20 cellular contexts compared by ENCODE assay signal in genomic region chr17:77526728-77527355, GRCh38.
DNase-seq lines count a peak whose midpoint lies in the region; ATAC-seq, FAIRE-seq and TF ChIP-seq lines count a peak whose summit lies in the region.
"Had no signal": no experiment of that assay in that cellular context is flagged by ENCODE, and none has a peak within 500 bp of the region (broad histone marks: within the 10 kb centered on the region; RNA-seq: fewer than 3 reads in every experiment).

No MANE protein-coding gene starts in this region.

- no peaks in the 10 kb centered on the region for H3K9me2 ChIP-seq in Karpas-422 (replicated peaks; ENCODE audit: insufficient read depth, low read length)

- no peak overlapping the region for H3K18ac ChIP-seq in H1 (ENCODE audit: extremely low read depth, low read length)

- H2BK20ac ChIP-seq in H1 (ENCODE audit: low read length), result no peak overlapping the region

- H2BK120ac ChIP-seq in H1 (replicated peaks; ENCODE audit: low read depth, low read length), result no peak overlapping the region

- no peak for TF ChIP-seq CTCF in H1 (IDR thresholded peaks at IDR 0.05; ENCODE audit: control extremely low read depth in 1 of 3, insufficient read depth in 1 of 3, low read depth in 1 of 3, low read length in 3 of 3)

- H3K36me3 ChIP-seq in H1 (ENCODE audit: control insufficient read depth in 2 of 4, insufficient read depth in 4 of 4, low read length in 3 of 4) (no peaks in the 10 kb centered on the region), Karpas-422 (ENCODE audit: insufficient read depth, low read length) (no peaks in the 10 kb centered on the region)
- H3K36me3 ChIP-seq: esophagus muscularis mucosa, heart right ventricle, SJCRH30, thoracic aorta had no signal

- H3K4me1 Mint-ChIP-seq in stimulated activated effector memory CD8-positive, alpha-beta T cell treated with anti-CD3 and anti-CD28 coated beads, Interleukin-12 subunit alpha, Interleukin-12 subunit beta, amount 100 ng/mL, for 72 hours, result no peaks in the 10 kb centered on the region
- H3K4me1 Mint-ChIP-seq: activated CD4-positive, alpha-beta T cell treated with anti-CD3 and anti-CD28 coated beads for 36 hours had no signal

- H3K4me1 ChIP-seq in H1 (replicated peaks in 1 of 4; ENCODE audit: control insufficient read depth in 3 of 4, insufficient read depth in 4 of 4, low read length in 3 of 4) (peaks cover 0 to 3% (median 0%) of the 10 kb centered on the region in 4 experiments; a peak in 2 of 7 replicates), Karpas-422 (ENCODE audit: low read length) (no peaks in the 10 kb centered on the region)
- H3K4me1 ChIP-seq: SJCRH30 had no signal

- H3K4me3 Mint-ChIP-seq in stimulated activated effector memory CD8-positive, alpha-beta T cell treated with anti-CD3 and anti-CD28 coated beads, Interleukin-12 subunit alpha, Interleukin-12 subunit beta, amount 100 ng/mL, for 72 hours, result no peak overlapping the region
- H3K4me3 Mint-ChIP-seq: activated CD4-positive, alpha-beta T cell treated with anti-CD3 and anti-CD28 coated beads for 36 hours; CD8-positive, alpha-beta memory T cell had no signal

- H3K14ac ChIP-seq in H1 (ENCODE audit: insufficient read length), result no peak overlapping the region

- peaks cover 7 to 13% of the 10 kb centered on the region in 2 experiments; a peak in 2 of 4 replicates for H3K9me3 ChIP-seq in H1 (ENCODE audit: insufficient read depth in 2 of 2, low read depth in 1 of 2, low read length in 1 of 2)
- H3K9me3 ChIP-seq in Karpas-422 (ENCODE audit: low read length), result no peaks in the 10 kb centered on the region
- H3K9me3 ChIP-seq: esophagus muscularis mucosa, heart right ventricle, thoracic aorta had no signal

- H3K23me2 ChIP-seq in H1 (ENCODE audit: low read depth, low read length), result peaks cover 9% of the 10 kb centered on the region; the same call in 1 of the 2 replicates

- no peak overlapping the region for H3K27ac ChIP-seq in H1 (ENCODE audit: low read depth, low read length)
- no peak overlapping the region for H3K27ac ChIP-seq in Karpas-422 (ENCODE audit: low read length)
- H3K27ac ChIP-seq: esophagus muscularis mucosa, heart right ventricle, KMS-11, SJCRH30, thoracic aorta had no signal

- no peak overlapping the region for H2AFZ ChIP-seq in H1 (ENCODE audit: low read length)
- H2AFZ ChIP-seq in Karpas-422 (ENCODE audit: low read length), result no peak overlapping the region

- H4K5ac ChIP-seq in H1 (ENCODE audit: insufficient read length, low read depth, low read length), result no peak overlapping the region

- FAIRE-seq in H1 (lab: Jason Lieb, UNC), result no peak
- FAIRE-seq: A204.1, colon, GM12892 had no signal

- H3K4me2 ChIP-seq in H1 (ENCODE audit: insufficient read depth in 1 of 2, low read depth in 2 of 2, low read length in 2 of 2) (no peak overlapping the region), Karpas-422 (ENCODE audit: low read depth, low read length, poor library complexity, severe bottlenecking) (no peak overlapping the region)
- H3K4me2 ChIP-seq: KMS-11 had no signal

- H3K79me1 ChIP-seq in H1 (ENCODE audit: low read depth, low read length), result no peaks in the 10 kb centered on the region

- no peak overlapping the region for H2BK15ac ChIP-seq in H1 (ENCODE audit: low read length)

- H4K91ac ChIP-seq in H1 (replicated peaks; ENCODE audit: insufficient read length, low read length), result no peak overlapping the region

- no peaks in the 10 kb centered on the region for H4K20me1 ChIP-seq in H1 (replicated peaks in 1 of 2; ENCODE audit: control insufficient read depth in 1 of 2, insufficient read depth in 2 of 2, low read length in 2 of 2)
- no peaks in the 10 kb centered on the region for H4K20me1 ChIP-seq in Karpas-422 (ENCODE audit: insufficient read depth, low read depth, low read length)

- no peak overlapping the region for H2BK12ac ChIP-seq in H1 (ENCODE audit: low read depth, low read length)

- DNase-seq in activated T-cell treated with anti-CD3 and anti-CD28 coated beads, Interleukin-2, amount 50 U/mL, for 1 hour, result peak; percentile 7
- DNase-seq in activated T-cell treated with anti-CD3 and anti-CD28 coated beads, Interleukin-2, amount 50 U/mL, for 48 hours, result no peak
- peak; percentile 81 to 82 for DNase-seq in NCI-H446 (lab: John Stamatoyannopoulos, UW)
- DNase-seq in H1 (ENCODE audit: low read depth in 1 of 2, low spot score in 2 of 2), result no peak
- no peak for DNase-seq in stimulated activated effector memory CD8-positive, alpha-beta T cell treated with anti-CD3 and anti-CD28 coated beads, Interleukin-12 subunit alpha, Interleukin-12 subunit beta, amount 100 ng/mL, for 72 hours (ENCODE audit: low spot score in 2 of 2)
- no peak for DNase-seq in NCI-H1417 treated with DMSO at 0.1 percent for 48 hours (lab: John Stamatoyannopoulos, UW)
- DNase-seq in Karpas-422, result no peak
- DNase-seq: activated CD4-positive, alpha-beta T cell treated with anti-CD3 and anti-CD28 coated beads for 36 hours; activated T-cell treated with anti-CD3 and anti-CD28 coated beads for 4 hours; CD8-positive, alpha-beta memory T cell; heart right ventricle; NCI-H2107; SJCRH30 had no signal

- H3K9ac ChIP-seq in H1 (replicated peaks in 1 of 4; ENCODE audit: extremely low read depth in 1 of 4, low read depth in 3 of 4, low read length in 3 of 4) (no peak overlapping the region), Karpas-422 (ENCODE audit: low read length) (no peak overlapping the region)
- H3K9ac ChIP-seq: KMS-11 had no signal

- H3K4me3 ChIP-seq in H1 (ENCODE audit: extremely low read depth in 1 of 4, insufficient read depth in 2 of 4, low read depth in 3 of 4, low read length in 4 of 4) (no peak overlapping the region), Karpas-422 (ENCODE audit: low read length) (no peak overlapping the region)
- H3K4me3 ChIP-seq: esophagus muscularis mucosa, heart right ventricle, SJCRH30, thoracic aorta had no signal

- no peak overlapping the region for H2AK5ac ChIP-seq in H1 (ENCODE audit: low read depth, low read length)

- no peaks in the 10 kb centered on the region for H3K79me2 ChIP-seq in H1 (ENCODE audit: control insufficient read depth in 1 of 2, insufficient read depth in 2 of 2, low read length in 2 of 2)
- H3K79me2 ChIP-seq in Karpas-422 (ENCODE audit: low read length), result no peaks in the 10 kb centered on the region

- POLR2A ChIA-PET in H1 (lab: Charles Lee; ENCODE audit: partially characterized antibody), result no interaction called here

- no peak for TF ChIP-seq RAD21 in H1 (IDR thresholded peaks at IDR 0.05 in 1 of 2, conservative IDR thresholded peaks at IDR 0.05 in 1 of 2; ENCODE audit: low read depth in 2 of 2, low read length in 2 of 2)

- H3K27ac Mint-ChIP-seq in stimulated activated effector memory CD8-positive, alpha-beta T cell treated with anti-CD3 and anti-CD28 coated beads, Interleukin-12 subunit alpha, Interleukin-12 subunit beta, amount 100 ng/mL, for 72 hours, result peak overlapping the region; percentile 52
- H3K27ac Mint-ChIP-seq: activated CD4-positive, alpha-beta T cell treated with anti-CD3 and anti-CD28 coated beads for 36 hours; CD8-positive, alpha-beta memory T cell had no signal

- TF ChIP-seq EP300 in H1 (IDR thresholded peaks at IDR 0.05; ENCODE audit: borderline replicate concordance in 1 of 2, low read depth in 2 of 2, low read length in 2 of 2), result no peak

- no peak overlapping the region for H4K8ac ChIP-seq in H1 (ENCODE audit: extremely low read depth, insufficient read depth, low read length)

- WGBS in H1 (ENCODE audit: extremely low coverage in 1 of 2, insufficient coverage in 1 of 2, insufficient read length in 1 of 2, insufficient replicate concordance in 2 of 2, low coverage in 1 of 2, low lambda C conversion rate in 2 of 2, missing lambda C conversion rate in 1 of 2), 2 experiments, result 93% methylated on average over 17 of the region's 17 CpGs; no CpG with 5 or more reads in 1 of the 2 experiments

- no peak overlapping the region for H3K4ac ChIP-seq in H1 (replicated peaks; ENCODE audit: insufficient read length, low read depth, low read length)

- no peak overlapping the region for H3K23ac ChIP-seq in H1 (ENCODE audit: insufficient read length)

- H3K27me3 ChIP-seq in H1 (replicated peaks in 1 of 4; ENCODE audit: control insufficient read depth in 3 of 4, extremely low read depth in 1 of 4, insufficient read depth in 3 of 4, low read length in 3 of 4) (peaks cover 0 to 24% (median 20%) of the 10 kb centered on the region in 4 experiments; a peak in 6 of 7 replicates), Karpas-422 (ENCODE audit: low read length) (no peaks in the 10 kb centered on the region)
- H3K27me3 ChIP-seq: SJCRH30 had no signal

- H3K9me3 Mint-ChIP-seq in stimulated activated effector memory CD8-positive, alpha-beta T cell treated with anti-CD3 and anti-CD28 coated beads, Interleukin-12 subunit alpha, Interleukin-12 subunit beta, amount 100 ng/mL, for 72 hours, result no peaks in the 10 kb centered on the region

- no peak for ATAC-seq in stimulated activated effector memory CD8-positive, alpha-beta T cell treated with anti-CD3 and anti-CD28 coated beads, Interleukin-12 subunit alpha, Interleukin-12 subunit beta, amount 100 ng/mL, for 72 hours
- no peak for ATAC-seq in HG03039 (IDR thresholded peaks at IDR 0.05; ENCODE audit: unreplicated experiment)
- ATAC-seq: activated CD4-positive, alpha-beta T cell treated with anti-CD3 and anti-CD28 coated beads for 36 hours; heart right ventricle had no signal

- TF ChIP-seq POLR2A in H1 (IDR thresholded peaks at IDR 0.05; ENCODE audit: control extremely low read depth in 1 of 2, low read depth in 2 of 2, low read length in 2 of 2), result no peak

- no peaks in the 10 kb centered on the region for H3K36me3 Mint-ChIP-seq in stimulated activated effector memory CD8-positive, alpha-beta T cell treated with anti-CD3 and anti-CD28 coated beads, Interleukin-12 subunit alpha, Interleukin-12 subunit beta, amount 100 ng/mL, for 72 hours
- H3K36me3 Mint-ChIP-seq: CD8-positive, alpha-beta memory T cell had no signal

- CTCF ChIA-PET in H1 (lab: Charles Lee; ENCODE audit: partially characterized antibody), result interaction anchor here (0.7 to 2.5 kb wide), 3 partner anchors 10 to 33 kb away, joined by 3 to 7 read pairs (median 4); no protein-coding TSS in a partner anchor

- H2BK5ac ChIP-seq in H1 (ENCODE audit: low read depth, low read length), result no peak overlapping the region

- no peak overlapping the region for H3K56ac ChIP-seq in H1 (replicated peaks; ENCODE audit: insufficient read length, low read depth, low read length)

TF ChIP-seq in H1, 55 proteins besides CTCF, POLR2A, EP300 and RAD21:
- TF ChIP-seq YY1 (IDR thresholded peaks at IDR 0.05; ENCODE audit: low read depth, low read length) (peak; percentile 82), TAF7 (optimal IDR thresholded peaks at IDR 0.05; ENCODE audit: borderline replicate concordance, low read depth, low read length) (no peak), GABPA (IDR thresholded peaks at IDR 0.05; ENCODE audit: borderline replicate concordance, insufficient read depth, low read length) (no peak), FOSL1 (IDR thresholded peaks at IDR 0.05; ENCODE audit: insufficient read depth, low read depth, low read length) (no peak)

Comparison
In these comparisons a context has a peak if more than half of its experiments do, and no peak if none do; other contexts are left out.
1. DNase-seq: peak in activated T-cell treated with anti-CD3 and anti-CD28 coated beads, Interleukin-2, amount 50 U/mL, for 1 hour (single experiment) and NCI-H446 (2 of 2); none in activated T-cell treated with anti-CD3 and anti-CD28 coated beads, Interleukin-2, amount 50 U/mL, for 48 hours (0 of 2), H1 (0 of 2), stimulated activated effector memory CD8-positive, alpha-beta T cell treated with anti-CD3 and anti-CD28 coated beads, Interleukin-12 subunit alpha, Interleukin-12 subunit beta, amount 100 ng/mL, for 72 hours (0 of 2), NCI-H1417 treated with DMSO at 0.1 percent for 48 hours (single experiment) and Karpas-422 (single experiment).